ENCODE assay signal across 1 cellular context in genomic region chr3:146817705-146818104, GRCh38.
TF ChIP-seq lines count a peak whose summit lies in the region.

No MANE protein-coding gene starts in this region.

TF ChIP-seq in GM23338, 12 proteins besides CTCF, POLR2A, EP300 and RAD21 (continued from another document):
- TF ChIP-seq JUNB (IDR thresholded peaks at IDR 0.05; ENCODE audit: unreplicated experiment), result no peak
- no peak for TF ChIP-seq ZNF331 (CRISPR knock-in tag; IDR thresholded peaks at IDR 0.05; ENCODE audit: low read depth)
- no peak for TF ChIP-seq EZH2phosphoT487 (IDR thresholded peaks at IDR 0.05; ENCODE audit: unreplicated experiment)
- no peak for TF ChIP-seq STAT1 (IDR thresholded peaks at IDR 0.05; ENCODE audit: unreplicated experiment)
- TF ChIP-seq, protein P1, sequence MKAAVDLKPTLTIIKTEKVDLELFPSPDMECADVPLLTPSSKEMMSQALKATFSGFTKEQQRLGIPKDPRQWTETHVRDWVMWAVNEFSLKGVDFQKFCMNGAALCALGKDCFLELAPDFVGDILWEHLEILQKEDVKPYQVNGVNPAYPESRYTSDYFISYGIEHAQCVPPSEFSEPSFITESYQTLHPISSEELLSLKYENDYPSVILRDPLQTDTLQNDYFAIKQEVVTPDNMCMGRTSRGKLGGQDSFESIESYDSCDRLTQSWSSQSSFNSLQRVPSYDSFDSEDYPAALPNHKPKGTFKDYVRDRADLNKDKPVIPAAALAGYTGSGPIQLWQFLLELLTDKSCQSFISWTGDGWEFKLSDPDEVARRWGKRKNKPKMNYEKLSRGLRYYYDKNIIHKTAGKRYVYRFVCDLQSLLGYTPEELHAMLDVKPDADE (IDR thresholded peaks at IDR 0.05), result no peak
- TF ChIP-seq EZH2 (IDR thresholded peaks at IDR 0.05; ENCODE audit: low read depth, unreplicated experiment), result no peak
- TF ChIP-seq REST (IDR thresholded peaks at IDR 0.05; ENCODE audit: unreplicated experiment), result no peak
- no peak for TF ChIP-seq ZNF114 (CRISPR knock-in tag; IDR thresholded peaks at IDR 0.05)
- no peak for TF ChIP-seq CREB1 (CRISPR knock-in tag; IDR thresholded peaks at IDR 0.05; ENCODE audit: low read depth)
- TF ChIP-seq, protein P2, sequence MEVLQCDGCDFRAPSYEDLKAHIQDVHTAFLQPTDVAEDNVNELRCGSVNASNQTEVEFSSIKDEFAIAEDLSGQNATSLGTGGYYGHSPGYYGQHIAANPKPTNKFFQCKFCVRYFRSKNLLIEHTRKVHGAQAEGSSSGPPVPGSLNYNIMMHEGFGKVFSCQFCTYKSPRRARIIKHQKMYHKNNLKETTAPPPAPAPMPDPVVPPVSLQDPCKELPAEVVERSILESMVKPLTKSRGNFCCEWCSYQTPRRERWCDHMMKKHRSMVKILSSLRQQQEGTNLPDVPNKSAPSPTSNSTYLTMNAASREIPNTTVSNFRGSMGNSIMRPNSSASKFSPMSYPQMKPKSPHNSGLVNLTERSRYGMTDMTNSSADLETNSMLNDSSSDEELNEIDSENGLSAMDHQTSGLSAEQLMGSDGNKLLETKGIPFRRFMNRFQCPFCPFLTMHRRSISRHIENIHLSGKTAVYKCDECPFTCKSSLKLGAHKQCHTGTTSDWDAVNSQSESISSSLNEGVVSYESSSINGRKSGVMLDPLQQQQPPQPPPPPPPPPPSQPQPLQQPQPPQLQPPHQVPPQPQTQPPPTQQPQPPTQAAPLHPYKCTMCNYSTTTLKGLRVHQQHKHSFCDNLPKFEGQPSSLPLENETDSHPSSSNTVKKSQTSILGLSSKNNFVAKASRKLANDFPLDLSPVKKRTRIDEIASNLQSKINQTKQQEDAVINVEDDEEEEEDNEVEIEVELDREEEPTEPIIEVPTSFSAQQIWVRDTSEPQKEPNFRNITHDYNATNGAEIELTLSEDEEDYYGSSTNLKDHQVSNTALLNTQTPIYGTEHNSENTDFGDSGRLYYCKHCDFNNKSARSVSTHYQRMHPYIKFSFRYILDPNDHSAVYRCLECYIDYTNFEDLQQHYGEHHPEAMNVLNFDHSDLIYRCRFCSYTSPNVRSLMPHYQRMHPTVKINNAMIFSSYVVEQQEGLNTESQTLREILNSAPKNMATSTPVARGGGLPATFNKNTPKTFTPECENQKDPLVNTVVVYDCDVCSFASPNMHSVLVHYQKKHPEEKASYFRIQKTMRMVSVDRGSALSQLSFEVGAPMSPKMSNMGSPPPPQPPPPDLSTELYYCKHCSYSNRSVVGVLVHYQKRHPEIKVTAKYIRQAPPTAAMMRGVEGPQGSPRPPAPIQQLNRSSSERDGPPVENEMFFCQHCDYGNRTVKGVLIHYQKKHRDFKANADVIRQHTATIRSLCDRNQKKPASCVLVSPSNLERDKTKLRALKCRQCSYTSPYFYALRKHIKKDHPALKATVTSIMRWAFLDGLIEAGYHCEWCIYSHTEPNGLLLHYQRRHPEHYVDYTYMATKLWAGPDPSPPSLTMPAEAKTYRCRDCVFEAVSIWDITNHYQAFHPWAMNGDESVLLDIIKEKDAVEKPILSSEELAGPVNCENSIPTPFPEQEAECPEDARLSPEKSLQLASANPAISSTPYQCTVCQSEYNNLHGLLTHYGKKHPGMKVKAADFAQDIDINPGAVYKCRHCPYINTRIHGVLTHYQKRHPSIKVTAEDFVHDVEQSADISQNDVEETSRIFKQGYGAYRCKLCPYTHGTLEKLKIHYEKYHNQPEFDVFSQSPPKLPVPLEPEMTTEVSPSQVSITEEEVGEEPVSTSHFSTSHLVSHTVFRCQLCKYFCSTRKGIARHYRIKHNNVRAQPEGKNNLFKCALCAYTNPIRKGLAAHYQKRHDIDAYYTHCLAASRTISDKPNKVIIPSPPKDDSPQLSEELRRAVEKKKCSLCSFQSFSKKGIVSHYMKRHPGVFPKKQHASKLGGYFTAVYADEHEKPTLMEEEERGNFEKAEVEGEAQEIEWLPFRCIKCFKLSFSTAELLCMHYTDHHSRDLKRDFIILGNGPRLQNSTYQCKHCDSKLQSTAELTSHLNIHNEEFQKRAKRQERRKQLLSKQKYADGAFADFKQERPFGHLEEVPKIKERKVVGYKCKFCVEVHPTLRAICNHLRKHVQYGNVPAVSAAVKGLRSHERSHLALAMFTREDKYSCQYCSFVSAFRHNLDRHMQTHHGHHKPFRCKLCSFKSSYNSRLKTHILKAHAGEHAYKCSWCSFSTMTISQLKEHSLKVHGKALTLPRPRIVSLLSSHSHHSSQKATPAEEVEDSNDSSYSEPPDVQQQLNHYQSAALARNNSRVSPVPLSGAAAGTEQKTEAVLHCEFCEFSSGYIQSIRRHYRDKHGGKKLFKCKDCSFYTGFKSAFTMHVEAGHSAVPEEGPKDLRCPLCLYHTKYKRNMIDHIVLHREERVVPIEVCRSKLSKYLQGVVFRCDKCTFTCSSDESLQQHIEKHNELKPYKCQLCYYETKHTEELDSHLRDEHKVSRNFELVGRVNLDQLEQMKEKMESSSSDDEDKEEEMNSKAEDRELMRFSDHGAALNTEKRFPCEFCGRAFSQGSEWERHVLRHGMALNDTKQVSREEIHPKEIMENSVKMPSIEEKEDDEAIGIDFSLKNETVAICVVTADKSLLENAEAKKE (CRISPR knock-in tag; IDR thresholded peaks at IDR 0.05), result no peak
- no peak for TF ChIP-seq NANOG (IDR thresholded peaks at IDR 0.05; ENCODE audit: borderline replicate concordance)
